In genomic region chr18:79965119-79965902, GRCh38 we compare ENCODE assay signal across 8 cellular contexts. TPM values are rescaled to one million over a fixed set of nuclear protein-coding genes. Genes with fewer than 3 reads are reported as not detected.
DNase-seq lines count a peak whose midpoint lies in the region; ATAC-seq and TF ChIP-seq lines count a peak whose summit lies in the region.

No MANE protein-coding gene starts in this region.

- H3K36me3 ChIP-seq in left ventricle myocardium inferior = peaks cover 10% of the 10 kb centered on the region

- no peaks in the 10 kb centered on the region for H3K9me3 ChIP-seq in left ventricle myocardium inferior (replicated peaks)

- no peak for ATAC-seq in GM19455 (IDR thresholded peaks at IDR 0.05; ENCODE audit: unreplicated experiment)

- H3K27me3 ChIP-seq in left ventricle myocardium inferior (ENCODE audit: low read depth) = peaks cover 17% of the 10 kb centered on the region

- TF ChIP-seq CTCF in left ventricle myocardium inferior (IDR thresholded peaks at IDR 0.05; ENCODE audit: borderline replicate concordance) = no peak

- peak overlapping the region; percentile 77 for H3K4me3 ChIP-seq in left ventricle myocardium inferior

- peaks cover 19% of the 10 kb centered on the region for H3K4me1 ChIP-seq in left ventricle myocardium inferior

- intact Hi-C loops in left ventricle myocardium inferior (cut with micrococcal nuclease) = no loop called here

- H3K27ac ChIP-seq in left ventricle myocardium inferior (replicated peaks) = peak overlapping the region; percentile 81

- DNase-seq in SIG-M5 treated with dmso at 0.1 percent for 504 hours (lab: John Stamatoyannopoulos, UW; ENCODE audit: unreplicated experiment) (peak; percentile 48), SIG-M5 (lab: John Stamatoyannopoulos, UW) (no peak), NAMALWA (ENCODE audit: low spot score) (peak; percentile 89), amniotic epithelial cell (ENCODE audit: low read depth) (peak; percentile 90), left ventricle myocardium inferior (no peak), retina (peak; percentile 28)
- no peak for DNase-seq in activated CD4-positive, CD25-positive, alpha-beta regulatory T cell (lab: John Stamatoyannopoulos, UW)

RNA-seq across cellular contexts. Expression of gene HSBP1L1, which starts 0.9 kb away (rescaled TPM):
- 12.2 TPM for total RNA-seq in left ventricle myocardium inferior

RNA-seq across cellular contexts. Expression of gene SLC66A2, which starts 13.9 kb away (rescaled TPM):
- total RNA-seq in left ventricle myocardium inferior = 27.4 TPM

RNA-seq across cellular contexts. Expression of gene TXNL4A, which starts 23.1 kb away (rescaled TPM):
- 92.0 TPM for total RNA-seq in left ventricle myocardium inferior

Comparison
In these comparisons a context has a peak if more than half of its experiments do, and no peak if none do; other contexts are left out.
1. DNase-seq: peak in SIG-M5 treated with dmso at 0.1 percent for 504 hours (single experiment), NAMALWA (single experiment), amniotic epithelial cell (single experiment) and retina (single experiment); none in SIG-M5 (single experiment), left ventricle myocardium inferior (single experiment) and activated CD4-positive, CD25-positive, alpha-beta regulatory T cell (0 of 4).